ENCODE assay signal across 7 cellular contexts in the genomic region with DNA sequence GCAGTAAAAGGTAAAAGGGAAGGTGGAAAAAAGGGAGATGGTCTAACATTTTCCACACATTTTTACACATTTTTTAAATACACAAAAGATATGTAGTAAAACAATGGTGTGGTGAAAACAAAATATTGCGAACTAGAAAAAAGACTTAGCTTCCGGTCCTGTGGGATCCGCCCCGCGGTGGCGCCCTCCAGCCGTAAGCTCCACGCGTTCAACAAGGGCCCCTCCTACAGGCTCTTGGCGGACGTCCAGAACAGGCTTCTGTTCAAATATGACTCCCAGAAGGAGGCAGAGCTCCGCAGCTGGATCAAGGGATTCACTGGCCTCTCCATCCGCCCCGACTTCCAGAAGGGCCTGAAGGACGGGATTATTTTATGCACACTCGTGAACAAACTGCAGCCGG.
DNase-seq lines count a peak whose midpoint lies in the region; ATAC-seq and TF ChIP-seq lines count a peak whose summit lies in the region.
"Not testable (repeated sequence)": the region's sequence is repeated elsewhere in the genome, so short reads cannot be mapped to it uniquely, and the experiment has no call there.

No MANE protein-coding gene starts in this region.

- H3K27me3 Mint-ChIP-seq in endodermal cell (ENCODE audit: insufficient read depth) = not testable (repeated sequence)

- not testable (repeated sequence) for H3K4me1 ChIP-seq in HCT116 (ENCODE audit: control insufficient read depth in 1 of 2, insufficient read depth in 2 of 2, low read length in 2 of 2); endodermal cell (ENCODE audit: control insufficient read depth, insufficient read depth, low read length)

- not testable (repeated sequence) for H3K4me3 ChIP-seq in HCT116 (replicated peaks in 1 of 2; ENCODE audit: low read depth in 1 of 2, low read length in 2 of 2); endodermal cell (ENCODE audit: low read length)

- not testable (repeated sequence) for TF ChIP-seq POLR2A in HCT116 (IDR thresholded peaks at IDR 0.05; ENCODE audit: borderline replicate concordance, extremely low read depth, insufficient read depth, insufficient read length)

- not testable (repeated sequence) for H3K4me3 Mint-ChIP-seq in endodermal cell

- H3K9ac ChIP-seq in HCT116 (ENCODE audit: low read length); endodermal cell (ENCODE audit: extremely low read depth, low read length, poor library complexity, severe bottlenecking): not testable (repeated sequence)

- RAD21 ChIA-PET in HCT116 (lab: Charles Lee; ENCODE audit: low non-redundant PET in 1 of 2, low total read pairs in 2 of 2, uncharacterized antibody in 2 of 2, unreplicated experiment in 2 of 2) = not testable (repeated sequence)

- not testable (repeated sequence) for H3K27me3 ChIP-seq in HCT116 (ENCODE audit: insufficient read depth, low read length); endodermal cell (ENCODE audit: control insufficient read depth, insufficient read depth, low read length, poor library complexity, severe bottlenecking)

- peaks cover 55% of the 10 kb centered on the region for H3K9me3 Mint-ChIP-seq in endodermal cell

- CTCF ChIA-PET in HCT116 (lab: Charles Lee) = not testable (repeated sequence)

- peak; percentile 75 for DNase-seq in DMS153 treated with DMSO at 0.1 percent for 48 hours (lab: John Stamatoyannopoulos, UW; ENCODE audit: unreplicated experiment)
- peak; percentile 29 for DNase-seq in HCT116 (ENCODE audit: low read depth, low spot score)
- DNase-seq in NCI-H146 (lab: John Stamatoyannopoulos, UW) = peak; percentile 39
- peak; percentile 72 for DNase-seq in NCI-H2171 treated with DMSO at 0.1 percent for 48 hours (lab: John Stamatoyannopoulos, UW)
- DNase-seq in NCI-H748 (lab: John Stamatoyannopoulos, UW; ENCODE audit: unreplicated experiment) = peak; percentile 91
- DNase-seq in SHP77 (lab: John Stamatoyannopoulos, UW) = peak; percentile 74 to 89
- peak; percentile 45 for DNase-seq in endodermal cell

- POLR2A ChIA-PET in HCT116 (lab: Charles Lee) = not testable (repeated sequence)

- peak overlapping the region; percentile 21; the same call in 1 of the 2 replicates for H3K4me2 ChIP-seq in HCT116 (ENCODE audit: low read length)

- not testable (repeated sequence) for H3K27ac Mint-ChIP-seq in endodermal cell

- intact Hi-C loops in HCT116 (cut with micrococcal nuclease) = not testable (repeated sequence)

- WGBS in endodermal cell (ENCODE audit: insufficient coverage in 1 of 2, insufficient read length in 1 of 2), 2 experiments = 90% methylated on average over 14 of the region's 17 CpGs; no CpG with 5 or more reads in 1 of the 2 experiments

- peak; percentile 14; the same call in 1 of the 2 replicates for TF ChIP-seq RAD21 in HCT116 (IDR thresholded peaks at IDR 0.05; ENCODE audit: low read depth)

- H2AFZ ChIP-seq in HCT116 (ENCODE audit: low read depth, low read length, poor library complexity, severe bottlenecking) = not testable (repeated sequence)

- not testable (repeated sequence) for H4K20me1 ChIP-seq in HCT116 (ENCODE audit: insufficient read depth)

- not testable (repeated sequence) for H3K9me3 ChIP-seq in HCT116 (ENCODE audit: control insufficient read depth in 1 of 2, insufficient read depth in 1 of 2, low read depth in 1 of 2, low read length in 2 of 2); endodermal cell (ENCODE audit: control insufficient read depth, low read length)

- not testable (repeated sequence) for H3K4me1 Mint-ChIP-seq in endodermal cell

- not testable (repeated sequence) for H3K36me3 Mint-ChIP-seq in endodermal cell (ENCODE audit: low read depth)

- not testable (repeated sequence) for H3K36me3 ChIP-seq in HCT116 (ENCODE audit: control insufficient read depth in 1 of 2, insufficient read depth in 2 of 2, low read length in 2 of 2); endodermal cell (ENCODE audit: control insufficient read depth, insufficient read depth, low read length)

- not testable (repeated sequence) for H3K9me2 ChIP-seq in HCT116 (ENCODE audit: insufficient read depth)

- not testable (repeated sequence) for H3K27ac ChIP-seq in HCT116 (ENCODE audit: low read depth, low read length); endodermal cell (ENCODE audit: low read depth, low read length)

- not testable (repeated sequence) for BruUV-seq in HCT116 (replicated peaks; lab: Mats Ljungman, UMichigan)

- H3K79me2 ChIP-seq in HCT116 (ENCODE audit: insufficient read depth, low read length) = not testable (repeated sequence)

- not testable (repeated sequence) for TF ChIP-seq CTCF in HCT116 (IDR thresholded peaks at IDR 0.05 in 2 of 3, conservative IDR thresholded peaks at IDR 0.05 in 1 of 3; ENCODE audit: borderline replicate concordance in 1 of 3, insufficient read depth in 1 of 3, low read depth in 2 of 3, low read length in 2 of 3); endodermal cell (conservative IDR thresholded peaks at IDR 0.05)

- 0 out of 2 replicates have a peak, but pooled peaks have one; percentile 49 for ATAC-seq in HCT116

Comparison
In these comparisons a context has a peak if more than half of its experiments do, and no peak if none do; other contexts are left out.
1. DNase-seq: peak in every context shown above with its lines; median percentile 91 in NCI-H748; 82 in SHP77; 75 in DMS153 treated with DMSO at 0.1 percent for 48 hours; 72 in NCI-H2171 treated with DMSO at 0.1 percent for 48 hours; 45 in endodermal cell; 39 in NCI-H146; 29 in HCT116.